ENCODE assay signal across 28 cellular contexts in genomic region chr9:116564266-116564793, GRCh38.
"Had no signal": no experiment of that assay in that cellular context is flagged by ENCODE, and none has a peak within 500 bp of the region (broad histone marks: within the 10 kb centered on the region; RNA-seq: fewer than 3 reads in every experiment).

No MANE protein-coding gene starts in this region.

- H3K4me1 ChIP-seq: ascending aorta, breast epithelium had no signal

- H3K36me3 ChIP-seq: adrenal gland, ascending aorta, breast epithelium, cardiac muscle cell had no signal

- DNase-seq: activated CD4-positive, alpha-beta memory T cell treated with anti-CD3 and anti-CD28 coated beads for 36 hours; activated CD4-positive, alpha-beta T cell treated with anti-CD3 and anti-CD28 coated beads for 36 hours; activated CD4-positive, alpha-beta T cell treated with anti-CD3 and anti-CD28 coated beads, Interleukin-2, amount 10 ng/mL, durations not matched to agents 24 days and 14 days; activated CD4-positive, CD25-positive, alpha-beta regulatory T cell; activated CD4-positive, CD25-positive, alpha-beta regulatory T cell treated with anti-CD3 and anti-CD28 coated beads, Interleukin-2, amount 50 U/mL, for 72 hours; activated CD8-positive, alpha-beta memory T cell treated with anti-CD3 and anti-CD28 coated beads, Interleukin-2, amount 10 ng/mL, durations not matched to agents 7 days and 5 days; activated CD8-positive, alpha-beta memory T cell treated with anti-CD3 and anti-CD28 coated beads, Interleukin-2, amount 50 U/mL, for 4 hours; activated CD8-positive, alpha-beta T cell treated with anti-CD3 and anti-CD28 coated beads, Interleukin-2, amount 10 ng/mL, durations not matched to agents 7 days and 5 days; activated effector memory CD4-positive, alpha-beta T cell treated with anti-CD3 and anti-CD28 coated beads, Interleukin-2, amount 50 U/mL, for 16 hours; activated naive CD4-positive, alpha-beta T cell treated with anti-CD3 and anti-CD28 coated beads for 36 hours; activated naive CD8-positive, alpha-beta T cell treated with anti-CD3 and anti-CD28 coated beads for 36 hours; activated naive CD8-positive, alpha-beta T cell treated with anti-CD3 and anti-CD28 coated beads, Interleukin-2, amount 50 U/mL, for 24 hours; activated T-cell treated with anti-CD3 and anti-CD28 coated beads, Interleukin-2, amount 50 U/mL, for 1 hour; activated T-cell treated with anti-CD3 and anti-CD28 coated beads, Interleukin-2, amount 50 U/mL, for 48 hours; adrenal gland; central memory CD4-positive, alpha-beta T cell; cerebellar nuclear complex; dorsolateral prefrontal cortex; effector memory CD4-positive, alpha-beta T cell; endodermal cell; foreskin fibroblast; head of caudate nucleus; T-helper 2 cell had no signal

- H3K27me3 ChIP-seq: adrenal gland, ascending aorta, breast epithelium, cardiac muscle cell, dorsolateral prefrontal cortex had no signal

- H3K9me3 ChIP-seq: adrenal gland, ascending aorta, breast epithelium had no signal

- ATAC-seq: activated CD4-positive, alpha-beta T cell treated with anti-CD3 and anti-CD28 coated beads for 36 hours; activated CD8-positive, alpha-beta memory T cell treated with anti-CD3 and anti-CD28 coated beads, Interleukin-2, amount 10 ng/mL, durations not matched to agents 7 days and 5 days; activated CD8-positive, alpha-beta T cell treated with anti-CD3 and anti-CD28 coated beads, Interleukin-2, amount 10 ng/mL, durations not matched to agents 7 days and 5 days; activated naive CD8-positive, alpha-beta T cell treated with anti-CD3 and anti-CD28 coated beads, Interleukin-2, amount 50 U/mL, for 24 hours; esophagus mucosa had no signal

- H3K27ac ChIP-seq: adrenal gland, ascending aorta, breast epithelium, cardiac muscle cell, coronary artery, dorsolateral prefrontal cortex had no signal

- H3K4me3 ChIP-seq: adrenal gland, ascending aorta, breast epithelium, cardiac muscle cell, coronary artery, dorsolateral prefrontal cortex had no signal
